Comparison of ENCODE assay signal across 18 cellular contexts in genomic region chr11:129445226-129445625, GRCh38.
DNase-seq lines count a peak whose midpoint lies in the region; ATAC-seq, FAIRE-seq and TF ChIP-seq lines count a peak whose summit lies in the region.
"Had no signal": no experiment of that assay in that cellular context is flagged by ENCODE, and none has a peak within 500 bp of the region (broad histone marks: within the 10 kb centered on the region; RNA-seq: fewer than 3 reads in every experiment).

No MANE protein-coding gene starts in this region.

- no peak for TF ChIP-seq CTCF in IMR-90 (conservative IDR thresholded peaks at IDR 0.05; ENCODE audit: low read depth, low read length)
- TF ChIP-seq CTCF in H1 (IDR thresholded peaks at IDR 0.05; ENCODE audit: control extremely low read depth in 1 of 3, insufficient read depth in 1 of 3, low read depth in 1 of 3, low read length in 3 of 3), result no peak
- TF ChIP-seq CTCF in type B pancreatic cell (conservative IDR thresholded peaks at IDR 0.05), result no peak
- TF ChIP-seq CTCF in colonic mucosa (IDR thresholded peaks at IDR 0.05), result no peak

- H3K9me3 ChIP-seq in IMR-90 (ENCODE audit: control insufficient read depth, insufficient read depth, low read length) (peaks cover 22% of the 10 kb centered on the region), H1 (ENCODE audit: insufficient read depth in 2 of 2, low read depth in 1 of 2, low read length in 1 of 2) (peaks cover 3 to 6% of the 10 kb centered on the region in 2 experiments; a peak in 1 of 4 replicates), colonic mucosa (no peaks in the 10 kb centered on the region)
- H3K9me3 ChIP-seq: BE2C, HAP-1 had no signal

- no peaks in the 10 kb centered on the region for H3K23me2 ChIP-seq in H1 (ENCODE audit: low read depth, low read length)

- no peak for FAIRE-seq in H1 (lab: Jason Lieb, UNC)
- FAIRE-seq: A204.1, K562 had no signal

- H2BK120ac ChIP-seq in IMR-90 (ENCODE audit: low read depth, low read length), result no peak overlapping the region
- H2BK120ac ChIP-seq in H1 (replicated peaks; ENCODE audit: low read depth, low read length), result no peak overlapping the region

- H4K8ac ChIP-seq in IMR-90 (ENCODE audit: low read depth in 2 of 2, low read length in 2 of 2) (no peak overlapping the region), H1 (ENCODE audit: extremely low read depth, insufficient read depth, low read length) (no peak overlapping the region)

- H3K23ac ChIP-seq in IMR-90 (ENCODE audit: low read depth, low read length) (no peak overlapping the region), H1 (ENCODE audit: insufficient read length) (no peak overlapping the region)

- no peaks in the 10 kb centered on the region for H4K20me1 ChIP-seq in IMR-90 (ENCODE audit: insufficient read depth, low read length)
- H4K20me1 ChIP-seq in H1 (replicated peaks in 1 of 2; ENCODE audit: control insufficient read depth in 1 of 2, insufficient read depth in 2 of 2, low read length in 2 of 2), result no peaks in the 10 kb centered on the region

- BruUV-seq in IMR-90 (replicated peaks; lab: Mats Ljungman, UMichigan), result no TSS peak

- H3K79me2 ChIP-seq in H1 (ENCODE audit: control insufficient read depth in 1 of 2, insufficient read depth in 2 of 2, low read length in 2 of 2), result no peaks in the 10 kb centered on the region

- peak overlapping the region; percentile 43 for H3K27ac Mint-ChIP-seq in type B pancreatic cell
- H3K27ac Mint-ChIP-seq: CD4-positive, alpha-beta T cell had no signal

- no peak overlapping the region for H2BK15ac ChIP-seq in IMR-90 (ENCODE audit: low read depth, low read length)
- H2BK15ac ChIP-seq in H1 (ENCODE audit: low read length), result no peak overlapping the region

- H3K14ac ChIP-seq in IMR-90 (replicated peaks; ENCODE audit: low read depth, low read length) (no peak overlapping the region), H1 (ENCODE audit: insufficient read length) (no peak overlapping the region)

- TF ChIP-seq EP300 in H1 (IDR thresholded peaks at IDR 0.05; ENCODE audit: borderline replicate concordance in 1 of 2, low read depth in 2 of 2, low read length in 2 of 2), result no peak

- H3K27ac ChIP-seq in IMR-90 (ENCODE audit: insufficient read depth, low read length) (no peak overlapping the region), H1 (ENCODE audit: low read depth, low read length) (no peak overlapping the region), colonic mucosa (no peak overlapping the region)

- H3K9me1 ChIP-seq in IMR-90 (ENCODE audit: insufficient read depth, low read length), result no peaks in the 10 kb centered on the region

- no peak overlapping the region for H2AK5ac ChIP-seq in IMR-90 (ENCODE audit: low read depth, low read length)
- no peak overlapping the region for H2AK5ac ChIP-seq in H1 (ENCODE audit: low read depth, low read length)

- H3K4me3 ChIP-seq in IMR-90 (ENCODE audit: insufficient read depth, low read depth, low read length), result no peak overlapping the region
- no peak overlapping the region for H3K4me3 ChIP-seq in H1 (ENCODE audit: extremely low read depth in 1 of 4, insufficient read depth in 2 of 4, low read depth in 3 of 4, low read length in 4 of 4)
- no peak overlapping the region for H3K4me3 ChIP-seq in colonic mucosa
- H3K4me3 ChIP-seq: HAP-1, K562 had no signal

- ATAC-seq in IMR-90 (ENCODE audit: low read depth), result no peak
- ATAC-seq: K562 had no signal

- in situ Hi-C loops in IMR-90 (cut with MboI; ENCODE audit: low sequenced_read_pairs), result no loop called here

- H3K36me3 ChIP-seq in IMR-90 (ENCODE audit: control insufficient read depth, insufficient read depth, low read length) (no peaks in the 10 kb centered on the region), H1 (ENCODE audit: control insufficient read depth in 2 of 4, insufficient read depth in 4 of 4, low read length in 3 of 4) (no peaks in the 10 kb centered on the region), colonic mucosa (no peaks in the 10 kb centered on the region)
- H3K36me3 ChIP-seq: BE2C, HAP-1 had no signal

- H3K36me3 Mint-ChIP-seq in type B pancreatic cell, result peaks cover 36% of the 10 kb centered on the region

- 0 out of 2 replicates have a peak overlapping the region, but pooled peaks have one; percentile 33 for H2BK12ac ChIP-seq in H1 (ENCODE audit: low read depth, low read length)

- H3K4me1 ChIP-seq in IMR-90 (ENCODE audit: control insufficient read depth, insufficient read depth, low read length) (no peaks in the 10 kb centered on the region), H1 (replicated peaks in 1 of 4; ENCODE audit: control insufficient read depth in 3 of 4, insufficient read depth in 4 of 4, low read length in 3 of 4) (no peaks in the 10 kb centered on the region), colonic mucosa (no peaks in the 10 kb centered on the region)
- H3K4me1 ChIP-seq: BE2C, HAP-1 had no signal

- H3K56ac ChIP-seq in IMR-90 (ENCODE audit: extremely low read depth, insufficient read depth, low read length) (no peak overlapping the region), H1 (replicated peaks; ENCODE audit: insufficient read length, low read depth, low read length) (no peak overlapping the region)

- intact Hi-C loops in IMR-90 (cut with micrococcal nuclease) (no loop called here), colonic mucosa (cut with DNase I) (no loop called here)

- H3K27me3 ChIP-seq in IMR-90 (ENCODE audit: control insufficient read depth, insufficient read depth, low read length) (no peaks in the 10 kb centered on the region), H1 (replicated peaks in 1 of 4; ENCODE audit: control insufficient read depth in 3 of 4, extremely low read depth in 1 of 4, insufficient read depth in 3 of 4, low read length in 3 of 4) (no peaks in the 10 kb centered on the region), colonic mucosa (no peaks in the 10 kb centered on the region)
- H3K27me3 ChIP-seq: BE2C had no signal

- H2BK20ac ChIP-seq in IMR-90 (ENCODE audit: low read depth, low read length), result no peak overlapping the region
- H2BK20ac ChIP-seq in H1 (ENCODE audit: low read length), result no peak overlapping the region

- DNase-seq in IMR-90, result no peak
- DNase-seq in H1 (ENCODE audit: low read depth in 1 of 2, low spot score in 2 of 2), result no peak
- peak; percentile 73 for DNase-seq in mucosa of gallbladder (ENCODE audit: low spot score)
- DNase-seq in type B pancreatic cell (ENCODE audit: extremely low spot score, unreplicated experiment), result no peak
- no peak for DNase-seq in colonic mucosa
- DNase-seq in GOT3 (lab: John Stamatoyannopoulos, UW), result no peak
- no peak for DNase-seq in activated CD8-positive, alpha-beta memory T cell treated with anti-CD3 and anti-CD28 coated beads, Interleukin-2, amount 50 U/mL, for 4 hours
- DNase-seq: ACHN; BE2C; C1 segment of cervical spinal cord; Caco-2; CD4-positive, alpha-beta T cell; DMS153; DMS79; GDM1 had no signal

- CTCF ChIA-PET in IMR-90 (lab: Yijun Ruan, JAX) (no interaction called here), H1 (lab: Charles Lee; ENCODE audit: partially characterized antibody) (no interaction called here)

- peaks cover 11% of the 10 kb centered on the region for H3K4me1 Mint-ChIP-seq in type B pancreatic cell (ENCODE audit: unreplicated experiment)

- TF ChIP-seq RAD21 in IMR-90 (IDR thresholded peaks at IDR 0.05; ENCODE audit: low read length) (no peak), H1 (IDR thresholded peaks at IDR 0.05 in 1 of 2, conservative IDR thresholded peaks at IDR 0.05 in 1 of 2; ENCODE audit: low read depth in 2 of 2, low read length in 2 of 2) (no peak)

- H3K4ac ChIP-seq in IMR-90 (ENCODE audit: low read depth, low read length) (no peak overlapping the region), H1 (replicated peaks; ENCODE audit: insufficient read length, low read depth, low read length) (no peak overlapping the region)

- H3K18ac ChIP-seq in IMR-90 (ENCODE audit: low read depth, low read length) (no peak overlapping the region), H1 (ENCODE audit: extremely low read depth, low read length) (no peak overlapping the region)

- dilution Hi-C loops in IMR-90 (cut with HindIII; ENCODE audit: low sequenced_read_pairs, unreplicated experiment), result no loop called here

- no peak overlapping the region for H3K9ac ChIP-seq in IMR-90 (ENCODE audit: low read depth, low read length)
- no peak overlapping the region for H3K9ac ChIP-seq in H1 (replicated peaks in 1 of 4; ENCODE audit: extremely low read depth in 1 of 4, low read depth in 3 of 4, low read length in 3 of 4)
- no peak overlapping the region for H3K9ac ChIP-seq in colonic mucosa (ENCODE audit: low read depth in 2 of 2, low read length in 2 of 2)

- H4K91ac ChIP-seq in IMR-90 (ENCODE audit: insufficient read depth, low read depth, low read length) (no peak overlapping the region), H1 (replicated peaks; ENCODE audit: insufficient read length, low read length) (no peak overlapping the region)

- WGBS in IMR-90 (ENCODE audit: extremely low coverage in 2 of 2, insufficient read length in 1 of 2), 2 experiments, result 17% methylated on average over 2 of the region's 9 CpGs; no CpG with 5 or more reads in 1 of the 2 experiments
- WGBS in H1 (ENCODE audit: extremely low coverage in 1 of 2, insufficient coverage in 1 of 2, insufficient read length in 1 of 2, insufficient replicate concordance in 2 of 2, low coverage in 1 of 2, low lambda C conversion rate in 2 of 2, missing lambda C conversion rate in 1 of 2), 2 experiments, result 92% methylated on average over 9 of the region's 9 CpGs; no CpG with 5 or more reads in 1 of the 2 experiments

- no peak for TF ChIP-seq POLR2A in IMR-90 (IDR thresholded peaks at IDR 0.05; ENCODE audit: low read depth, low read length)
- TF ChIP-seq POLR2A in H1 (IDR thresholded peaks at IDR 0.05; ENCODE audit: control extremely low read depth in 1 of 2, low read depth in 2 of 2, low read length in 2 of 2), result no peak

- H2AK9ac ChIP-seq in IMR-90 (replicated peaks; ENCODE audit: low read depth, low read length, poor library complexity), result peak overlapping the region; percentile 16

- H4K5ac ChIP-seq in IMR-90 (ENCODE audit: low read depth, low read length) (no peak overlapping the region), H1 (ENCODE audit: insufficient read length, low read depth, low read length) (no peak overlapping the region)

- H3K4me2 ChIP-seq in IMR-90 (ENCODE audit: low read depth, low read length), result no peak overlapping the region
- H3K4me2 ChIP-seq in H1 (ENCODE audit: insufficient read depth in 1 of 2, low read depth in 2 of 2, low read length in 2 of 2), result no peak overlapping the region

- H3K9me3 Mint-ChIP-seq in type B pancreatic cell, result no peaks in the 10 kb centered on the region
- H3K9me3 Mint-ChIP-seq: CD4-positive, alpha-beta T cell had no signal

- POLR2A ChIA-PET in IMR-90 (lab: Charles Lee; ENCODE audit: unreplicated experiment), result no interaction called here
- POLR2A ChIA-PET in H1 (lab: Charles Lee; ENCODE audit: partially characterized antibody), result no interaction called here

- H3K27me3 Mint-ChIP-seq in type B pancreatic cell, result no peaks in the 10 kb centered on the region
- H3K27me3 Mint-ChIP-seq: CD4-positive, alpha-beta T cell had no signal

- H3K4me3 Mint-ChIP-seq in type B pancreatic cell, result no peak overlapping the region
- H3K4me3 Mint-ChIP-seq: CD4-positive, alpha-beta T cell had no signal

- H3K79me1 ChIP-seq in IMR-90 (ENCODE audit: low read depth in 1 of 2, low read length in 2 of 2) (no peaks in the 10 kb centered on the region), H1 (ENCODE audit: low read depth, low read length) (no peaks in the 10 kb centered on the region)

- H2AFZ ChIP-seq in IMR-90 (replicated peaks; ENCODE audit: low read length, poor library complexity) (no peak overlapping the region), H1 (ENCODE audit: low read length) (no peak overlapping the region)

- H2BK5ac ChIP-seq in IMR-90 (ENCODE audit: low read depth, low read length, poor library complexity, severe bottlenecking) (no peak overlapping the region), H1 (ENCODE audit: low read depth, low read length) (no peak overlapping the region; the same call in 1 of the 2 replicates)
